1 cellular context compared by ENCODE assay signal in the genomic region with DNA sequence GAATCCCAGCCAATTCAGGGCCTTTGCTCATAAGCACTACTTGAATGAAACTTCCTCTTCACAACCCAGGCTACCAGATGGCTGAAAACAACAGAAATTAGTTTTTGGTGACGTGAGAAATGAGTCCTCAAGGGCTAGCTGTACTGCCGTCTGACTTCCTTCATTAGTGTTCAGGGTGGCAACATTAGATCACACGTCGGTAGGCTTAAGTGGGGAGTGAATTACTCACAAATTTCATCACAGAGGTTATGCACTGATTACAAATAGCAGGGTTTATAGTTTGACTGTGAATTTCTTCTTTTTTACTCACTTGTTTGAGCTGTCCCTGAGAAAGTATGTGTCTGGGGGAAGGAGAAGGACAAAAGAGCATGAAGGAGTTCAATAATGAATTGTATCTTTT.
TF ChIP-seq lines count a peak whose summit lies in the region.

No MANE protein-coding gene starts in this region.

TF ChIP-seq in GM12878, 131 proteins besides CTCF, POLR2A, EP300 and RAD21 (continued from another document and continues in another):
- TF ChIP-seq, protein P1, sequence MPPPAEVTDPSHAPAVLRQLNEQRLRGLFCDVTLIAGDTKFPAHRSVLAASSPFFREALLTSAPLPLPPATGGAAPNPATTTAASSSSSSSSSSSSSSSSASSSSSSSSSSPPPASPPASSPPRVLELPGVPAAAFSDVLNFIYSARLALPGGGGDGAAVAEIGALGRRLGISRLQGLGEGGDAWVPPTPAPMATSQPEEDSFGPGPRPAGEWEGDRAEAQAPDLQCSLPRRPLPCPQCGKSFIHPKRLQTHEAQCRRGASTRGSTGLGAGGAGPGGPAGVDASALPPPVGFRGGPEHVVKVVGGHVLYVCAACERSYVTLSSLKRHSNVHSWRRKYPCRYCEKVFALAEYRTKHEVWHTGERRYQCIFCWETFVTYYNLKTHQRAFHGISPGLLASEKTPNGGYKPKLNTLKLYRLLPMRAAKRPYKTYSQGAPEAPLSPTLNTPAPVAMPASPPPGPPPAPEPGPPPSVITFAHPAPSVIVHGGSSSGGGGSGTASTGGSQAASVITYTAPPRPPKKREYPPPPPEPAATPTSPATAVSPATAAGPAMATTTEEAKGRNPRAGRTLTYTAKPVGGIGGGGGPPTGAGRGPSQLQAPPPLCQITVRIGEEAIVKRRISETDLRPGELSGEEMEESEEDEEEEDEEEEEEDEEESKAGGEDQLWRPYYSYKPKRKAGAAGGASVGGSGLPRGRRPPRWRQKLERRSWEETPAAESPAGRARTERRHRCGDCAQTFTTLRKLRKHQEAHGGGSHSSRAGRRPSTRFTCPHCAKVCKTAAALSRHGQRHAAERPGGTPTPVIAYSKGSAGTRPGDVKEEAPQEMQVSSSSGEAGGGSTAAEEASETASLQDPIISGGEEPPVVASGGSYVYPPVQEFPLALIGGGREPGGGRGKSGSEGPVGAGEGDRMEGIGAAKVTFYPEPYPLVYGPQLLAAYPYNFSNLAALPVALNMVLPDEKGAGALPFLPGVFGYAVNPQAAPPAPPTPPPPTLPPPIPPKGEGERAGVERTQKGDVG (CRISPR knock-in tag; IDR thresholded peaks at IDR 0.05), result no peak
- no peak for TF ChIP-seq SIX5 (IDR thresholded peaks at IDR 0.05; ENCODE audit: low read depth, low read length, severe bottlenecking)
- TF ChIP-seq, protein P2, sequence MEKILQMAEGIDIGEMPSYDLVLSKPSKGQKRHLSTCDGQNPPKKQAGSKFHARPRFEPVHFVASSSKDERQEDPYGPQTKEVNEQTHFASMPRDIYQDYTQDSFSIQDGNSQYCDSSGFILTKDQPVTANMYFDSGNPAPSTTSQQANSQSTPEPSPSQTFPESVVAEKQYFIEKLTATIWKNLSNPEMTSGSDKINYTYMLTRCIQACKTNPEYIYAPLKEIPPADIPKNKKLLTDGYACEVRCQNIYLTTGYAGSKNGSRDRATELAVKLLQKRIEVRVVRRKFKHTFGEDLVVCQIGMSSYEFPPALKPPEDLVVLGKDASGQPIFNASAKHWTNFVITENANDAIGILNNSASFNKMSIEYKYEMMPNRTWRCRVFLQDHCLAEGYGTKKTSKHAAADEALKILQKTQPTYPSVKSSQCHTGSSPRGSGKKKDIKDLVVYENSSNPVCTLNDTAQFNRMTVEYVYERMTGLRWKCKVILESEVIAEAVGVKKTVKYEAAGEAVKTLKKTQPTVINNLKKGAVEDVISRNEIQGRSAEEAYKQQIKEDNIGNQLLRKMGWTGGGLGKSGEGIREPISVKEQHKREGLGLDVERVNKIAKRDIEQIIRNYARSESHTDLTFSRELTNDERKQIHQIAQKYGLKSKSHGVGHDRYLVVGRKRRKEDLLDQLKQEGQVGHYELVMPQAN (conservative IDR thresholded peaks at IDR 0.05), result no peak
- TF ChIP-seq SIN3A (IDR thresholded peaks at IDR 0.05; ENCODE audit: low read depth, low read length), result no peak
- TF ChIP-seq BCL11A (IDR thresholded peaks at IDR 0.05; ENCODE audit: low read depth, low read length), result 0 out of 2 replicates have a peak, but pooled peaks have one; percentile 22
- no peak for TF ChIP-seq LARP7 (IDR thresholded peaks at IDR 0.05)
- no peak for TF ChIP-seq ESRRA (IDR thresholded peaks at IDR 0.05; ENCODE audit: low read length)
- TF ChIP-seq, protein P3, sequence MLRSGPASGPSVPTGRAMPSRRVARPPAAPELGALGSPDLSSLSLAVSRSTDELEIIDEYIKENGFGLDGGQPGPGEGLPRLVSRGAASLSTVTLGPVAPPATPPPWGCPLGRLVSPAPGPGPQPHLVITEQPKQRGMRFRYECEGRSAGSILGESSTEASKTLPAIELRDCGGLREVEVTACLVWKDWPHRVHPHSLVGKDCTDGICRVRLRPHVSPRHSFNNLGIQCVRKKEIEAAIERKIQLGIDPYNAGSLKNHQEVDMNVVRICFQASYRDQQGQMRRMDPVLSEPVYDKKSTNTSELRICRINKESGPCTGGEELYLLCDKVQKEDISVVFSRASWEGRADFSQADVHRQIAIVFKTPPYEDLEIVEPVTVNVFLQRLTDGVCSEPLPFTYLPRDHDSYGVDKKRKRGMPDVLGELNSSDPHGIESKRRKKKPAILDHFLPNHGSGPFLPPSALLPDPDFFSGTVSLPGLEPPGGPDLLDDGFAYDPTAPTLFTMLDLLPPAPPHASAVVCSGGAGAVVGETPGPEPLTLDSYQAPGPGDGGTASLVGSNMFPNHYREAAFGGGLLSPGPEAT (IDR thresholded peaks at IDR 0.05; ENCODE audit: low read depth), result no peak
- no peak for TF ChIP-seq CHD1 (IDR thresholded peaks at IDR 0.05; ENCODE audit: low read depth, low read length)
- TF ChIP-seq FOXM1 (IDR thresholded peaks at IDR 0.05; ENCODE audit: low read depth, low read length), result no peak
- no peak for TF ChIP-seq RELA (IDR thresholded peaks at IDR 0.05; ENCODE audit: borderline replicate concordance, partially characterized antibody)
- TF ChIP-seq, protein P4, sequence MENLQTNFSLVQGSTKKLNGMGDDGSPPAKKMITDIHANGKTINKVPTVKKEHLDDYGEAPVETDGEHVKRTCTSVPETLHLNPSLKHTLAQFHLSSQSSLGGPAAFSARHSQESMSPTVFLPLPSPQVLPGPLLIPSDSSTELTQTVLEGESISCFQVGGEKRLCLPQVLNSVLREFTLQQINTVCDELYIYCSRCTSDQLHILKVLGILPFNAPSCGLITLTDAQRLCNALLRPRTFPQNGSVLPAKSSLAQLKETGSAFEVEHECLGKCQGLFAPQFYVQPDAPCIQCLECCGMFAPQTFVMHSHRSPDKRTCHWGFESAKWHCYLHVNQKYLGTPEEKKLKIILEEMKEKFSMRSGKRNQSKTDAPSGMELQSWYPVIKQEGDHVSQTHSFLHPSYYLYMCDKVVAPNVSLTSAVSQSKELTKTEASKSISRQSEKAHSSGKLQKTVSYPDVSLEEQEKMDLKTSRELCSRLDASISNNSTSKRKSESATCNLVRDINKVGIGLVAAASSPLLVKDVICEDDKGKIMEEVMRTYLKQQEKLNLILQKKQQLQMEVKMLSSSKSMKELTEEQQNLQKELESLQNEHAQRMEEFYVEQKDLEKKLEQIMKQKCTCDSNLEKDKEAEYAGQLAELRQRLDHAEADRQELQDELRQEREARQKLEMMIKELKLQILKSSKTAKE (IDR thresholded peaks at IDR 0.05; ENCODE audit: low read depth, poor library complexity, severe bottlenecking), result no peak
- TF ChIP-seq ZNF622 (IDR thresholded peaks at IDR 0.05), result no peak
- TF ChIP-seq, protein P5, sequence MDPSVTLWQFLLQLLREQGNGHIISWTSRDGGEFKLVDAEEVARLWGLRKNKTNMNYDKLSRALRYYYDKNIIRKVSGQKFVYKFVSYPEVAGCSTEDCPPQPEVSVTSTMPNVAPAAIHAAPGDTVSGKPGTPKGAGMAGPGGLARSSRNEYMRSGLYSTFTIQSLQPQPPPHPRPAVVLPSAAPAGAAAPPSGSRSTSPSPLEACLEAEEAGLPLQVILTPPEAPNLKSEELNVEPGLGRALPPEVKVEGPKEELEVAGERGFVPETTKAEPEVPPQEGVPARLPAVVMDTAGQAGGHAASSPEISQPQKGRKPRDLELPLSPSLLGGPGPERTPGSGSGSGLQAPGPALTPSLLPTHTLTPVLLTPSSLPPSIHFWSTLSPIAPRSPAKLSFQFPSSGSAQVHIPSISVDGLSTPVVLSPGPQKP (IDR thresholded peaks at IDR 0.05; ENCODE audit: low read depth, low read length), result no peak
- TF ChIP-seq SUPT20H (IDR thresholded peaks at IDR 0.05; ENCODE audit: borderline replicate concordance, control insufficient read depth, low read depth, low read length), result no peak
- no peak for TF ChIP-seq CBX5 (IDR thresholded peaks at IDR 0.05; ENCODE audit: low read depth)
- no peak for TF ChIP-seq IRF4 (IDR thresholded peaks at IDR 0.05; ENCODE audit: low read depth, low read length)
- no peak for TF ChIP-seq TARDBP (IDR thresholded peaks at IDR 0.05; ENCODE audit: borderline replicate concordance)
- TF ChIP-seq, protein P6, sequence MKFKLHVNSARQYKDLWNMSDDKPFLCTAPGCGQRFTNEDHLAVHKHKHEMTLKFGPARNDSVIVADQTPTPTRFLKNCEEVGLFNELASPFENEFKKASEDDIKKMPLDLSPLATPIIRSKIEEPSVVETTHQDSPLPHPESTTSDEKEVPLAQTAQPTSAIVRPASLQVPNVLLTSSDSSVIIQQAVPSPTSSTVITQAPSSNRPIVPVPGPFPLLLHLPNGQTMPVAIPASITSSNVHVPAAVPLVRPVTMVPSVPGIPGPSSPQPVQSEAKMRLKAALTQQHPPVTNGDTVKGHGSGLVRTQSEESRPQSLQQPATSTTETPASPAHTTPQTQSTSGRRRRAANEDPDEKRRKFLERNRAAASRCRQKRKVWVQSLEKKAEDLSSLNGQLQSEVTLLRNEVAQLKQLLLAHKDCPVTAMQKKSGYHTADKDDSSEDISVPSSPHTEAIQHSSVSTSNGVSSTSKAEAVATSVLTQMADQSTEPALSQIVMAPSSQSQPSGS (IDR thresholded peaks at IDR 0.05; ENCODE audit: low read length), result no peak
- TF ChIP-seq KDM1A (IDR thresholded peaks at IDR 0.05; ENCODE audit: borderline replicate concordance), result no peak
- TF ChIP-seq SPI1 (IDR thresholded peaks at IDR 0.05; ENCODE audit: borderline replicate concordance, insufficient read depth, low read depth, low read length), result no peak
- no peak for TF ChIP-seq TCF3 (IDR thresholded peaks at IDR 0.05; ENCODE audit: borderline replicate concordance, insufficient read depth, low read depth, low read length)
- TF ChIP-seq, protein P7, sequence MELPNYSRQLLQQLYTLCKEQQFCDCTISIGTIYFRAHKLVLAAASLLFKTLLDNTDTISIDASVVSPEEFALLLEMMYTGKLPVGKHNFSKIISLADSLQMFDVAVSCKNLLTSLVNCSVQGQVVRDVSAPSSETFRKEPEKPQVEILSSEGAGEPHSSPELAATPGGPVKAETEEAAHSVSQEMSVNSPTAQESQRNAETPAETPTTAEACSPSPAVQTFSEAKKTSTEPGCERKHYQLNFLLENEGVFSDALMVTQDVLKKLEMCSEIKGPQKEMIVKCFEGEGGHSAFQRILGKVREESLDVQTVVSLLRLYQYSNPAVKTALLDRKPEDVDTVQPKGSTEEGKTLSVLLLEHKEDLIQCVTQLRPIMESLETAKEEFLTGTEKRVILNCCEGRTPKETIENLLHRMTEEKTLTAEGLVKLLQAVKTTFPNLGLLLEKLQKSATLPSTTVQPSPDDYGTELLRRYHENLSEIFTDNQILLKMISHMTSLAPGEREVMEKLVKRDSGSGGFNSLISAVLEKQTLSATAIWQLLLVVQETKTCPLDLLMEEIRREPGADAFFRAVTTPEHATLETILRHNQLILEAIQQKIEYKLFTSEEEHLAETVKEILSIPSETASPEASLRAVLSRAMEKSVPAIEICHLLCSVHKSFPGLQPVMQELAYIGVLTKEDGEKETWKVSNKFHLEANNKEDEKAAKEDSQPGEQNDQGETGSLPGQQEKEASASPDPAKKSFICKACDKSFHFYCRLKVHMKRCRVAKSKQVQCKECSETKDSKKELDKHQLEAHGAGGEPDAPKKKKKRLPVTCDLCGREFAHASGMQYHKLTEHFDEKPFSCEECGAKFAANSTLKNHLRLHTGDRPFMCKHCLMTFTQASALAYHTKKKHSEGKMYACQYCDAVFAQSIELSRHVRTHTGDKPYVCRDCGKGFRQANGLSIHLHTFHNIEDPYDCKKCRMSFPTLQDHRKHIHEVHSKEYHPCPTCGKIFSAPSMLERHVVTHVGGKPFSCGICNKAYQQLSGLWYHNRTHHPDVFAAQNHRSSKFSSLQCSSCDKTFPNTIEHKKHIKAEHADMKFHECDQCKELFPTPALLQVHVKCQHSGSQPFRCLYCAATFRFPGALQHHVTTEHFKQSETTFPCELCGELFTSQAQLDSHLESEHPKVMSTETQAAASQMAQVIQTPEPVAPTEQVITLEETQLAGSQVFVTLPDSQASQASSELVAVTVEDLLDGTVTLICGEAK (IDR thresholded peaks at IDR 0.05; ENCODE audit: borderline replicate concordance), result no peak
- TF ChIP-seq, protein P8, sequence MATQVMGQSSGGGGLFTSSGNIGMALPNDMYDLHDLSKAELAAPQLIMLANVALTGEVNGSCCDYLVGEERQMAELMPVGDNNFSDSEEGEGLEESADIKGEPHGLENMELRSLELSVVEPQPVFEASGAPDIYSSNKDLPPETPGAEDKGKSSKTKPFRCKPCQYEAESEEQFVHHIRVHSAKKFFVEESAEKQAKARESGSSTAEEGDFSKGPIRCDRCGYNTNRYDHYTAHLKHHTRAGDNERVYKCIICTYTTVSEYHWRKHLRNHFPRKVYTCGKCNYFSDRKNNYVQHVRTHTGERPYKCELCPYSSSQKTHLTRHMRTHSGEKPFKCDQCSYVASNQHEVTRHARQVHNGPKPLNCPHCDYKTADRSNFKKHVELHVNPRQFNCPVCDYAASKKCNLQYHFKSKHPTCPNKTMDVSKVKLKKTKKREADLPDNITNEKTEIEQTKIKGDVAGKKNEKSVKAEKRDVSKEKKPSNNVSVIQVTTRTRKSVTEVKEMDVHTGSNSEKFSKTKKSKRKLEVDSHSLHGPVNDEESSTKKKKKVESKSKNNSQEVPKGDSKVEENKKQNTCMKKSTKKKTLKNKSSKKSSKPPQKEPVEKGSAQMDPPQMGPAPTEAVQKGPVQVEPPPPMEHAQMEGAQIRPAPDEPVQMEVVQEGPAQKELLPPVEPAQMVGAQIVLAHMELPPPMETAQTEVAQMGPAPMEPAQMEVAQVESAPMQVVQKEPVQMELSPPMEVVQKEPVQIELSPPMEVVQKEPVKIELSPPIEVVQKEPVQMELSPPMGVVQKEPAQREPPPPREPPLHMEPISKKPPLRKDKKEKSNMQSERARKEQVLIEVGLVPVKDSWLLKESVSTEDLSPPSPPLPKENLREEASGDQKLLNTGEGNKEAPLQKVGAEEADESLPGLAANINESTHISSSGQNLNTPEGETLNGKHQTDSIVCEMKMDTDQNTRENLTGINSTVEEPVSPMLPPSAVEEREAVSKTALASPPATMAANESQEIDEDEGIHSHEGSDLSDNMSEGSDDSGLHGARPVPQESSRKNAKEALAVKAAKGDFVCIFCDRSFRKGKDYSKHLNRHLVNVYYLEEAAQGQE (IDR thresholded peaks at IDR 0.05; ENCODE audit: low read depth, low read length), result no peak
- TF ChIP-seq ASH2L (IDR thresholded peaks at IDR 0.05; ENCODE audit: borderline replicate concordance, low read depth), result no peak
- no peak for TF ChIP-seq ZZZ3 (IDR thresholded peaks at IDR 0.05; ENCODE audit: control insufficient read depth, insufficient read length, low read depth)
- TF ChIP-seq, protein P9, sequence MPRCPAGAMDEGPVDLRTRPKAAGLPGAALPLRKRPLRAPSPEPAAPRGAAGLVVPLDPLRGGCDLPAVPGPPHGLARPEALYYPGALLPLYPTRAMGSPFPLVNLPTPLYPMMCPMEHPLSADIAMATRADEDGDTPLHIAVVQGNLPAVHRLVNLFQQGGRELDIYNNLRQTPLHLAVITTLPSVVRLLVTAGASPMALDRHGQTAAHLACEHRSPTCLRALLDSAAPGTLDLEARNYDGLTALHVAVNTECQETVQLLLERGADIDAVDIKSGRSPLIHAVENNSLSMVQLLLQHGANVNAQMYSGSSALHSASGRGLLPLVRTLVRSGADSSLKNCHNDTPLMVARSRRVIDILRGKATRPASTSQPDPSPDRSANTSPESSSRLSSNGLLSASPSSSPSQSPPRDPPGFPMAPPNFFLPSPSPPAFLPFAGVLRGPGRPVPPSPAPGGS (IDR thresholded peaks at IDR 0.05; ENCODE audit: borderline replicate concordance, insufficient read depth, low read depth, low read length, poor library complexity, severe bottlenecking), result no peak
- TF ChIP-seq, protein P10, sequence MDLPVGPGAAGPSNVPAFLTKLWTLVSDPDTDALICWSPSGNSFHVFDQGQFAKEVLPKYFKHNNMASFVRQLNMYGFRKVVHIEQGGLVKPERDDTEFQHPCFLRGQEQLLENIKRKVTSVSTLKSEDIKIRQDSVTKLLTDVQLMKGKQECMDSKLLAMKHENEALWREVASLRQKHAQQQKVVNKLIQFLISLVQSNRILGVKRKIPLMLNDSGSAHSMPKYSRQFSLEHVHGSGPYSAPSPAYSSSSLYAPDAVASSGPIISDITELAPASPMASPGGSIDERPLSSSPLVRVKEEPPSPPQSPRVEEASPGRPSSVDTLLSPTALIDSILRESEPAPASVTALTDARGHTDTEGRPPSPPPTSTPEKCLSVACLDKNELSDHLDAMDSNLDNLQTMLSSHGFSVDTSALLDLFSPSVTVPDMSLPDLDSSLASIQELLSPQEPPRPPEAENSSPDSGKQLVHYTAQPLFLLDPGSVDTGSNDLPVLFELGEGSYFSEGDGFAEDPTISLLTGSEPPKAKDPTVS (IDR thresholded peaks at IDR 0.05; ENCODE audit: low read depth, low read length), result no peak
- TF ChIP-seq ZNF217 (IDR thresholded peaks at IDR 0.05), result no peak
- peak; percentile 79 for TF ChIP-seq JUNB (IDR thresholded peaks at IDR 0.05)
